29 cellular contexts compared by ENCODE assay signal in genomic region chr15:91841861-91842260, GRCh38.
"Had no signal": no experiment of that assay in that cellular context is flagged by ENCODE, and none has a peak within 500 bp of the region (broad histone marks: within the 10 kb centered on the region; RNA-seq: fewer than 3 reads in every experiment).

No MANE protein-coding gene starts in this region.

- H3K4me1 ChIP-seq: stomach, suprapubic skin, testis, thyroid gland, tibial artery, tibial nerve, transverse colon, upper lobe of left lung, upper lobe of right lung, uterus, vagina had no signal

- H3K36me3 Mint-ChIP-seq: stimulated activated effector memory CD8-positive, alpha-beta T cell treated with anti-CD3 and anti-CD28 coated beads, Interleukin-12 subunit alpha, Interleukin-12 subunit beta, amount 100 ng/mL, for 72 hours; stimulated activated memory B cell treated with anti-CD40 and anti-IgM and Interleukin-4, amounts not matched to agents 10 μg/mL and 1 μg/mL and 100 μg/mL, for 72 hours; type B pancreatic cell had no signal

- H3K27ac Mint-ChIP-seq: stimulated activated effector memory CD8-positive, alpha-beta T cell treated with anti-CD3 and anti-CD28 coated beads, Interleukin-12 subunit alpha, Interleukin-12 subunit beta, amount 100 ng/mL, for 72 hours; stimulated activated memory B cell treated with anti-CD40 and anti-IgM and Interleukin-4, amounts not matched to agents 10 μg/mL and 1 μg/mL and 100 μg/mL, for 72 hours; stimulated activated naive B cell treated with anti-CD40 and anti-IgM and Interleukin-4, amounts not matched to agents 10 μg/mL and 1 μg/mL and 100 μg/mL, for 72 hours; stimulated activated naive CD8-positive, alpha-beta T cell treated with anti-CD3 and anti-CD28 coated beads, Interleukin-15, amount 100 ng/mL, for 72 hours; stimulated activated naive CD8-positive, alpha-beta T cell treated with anti-CD3 and anti-CD28 coated beads, Interleukin-15, Interleukin-2, amounts not matched to agents 100 ng/mL and 50 ng/mL, for 24 hours; type B pancreatic cell had no signal

- FAIRE-seq: urothelium cell line had no signal

- H3K27me3 ChIP-seq: suprapubic skin, testis, thyroid gland, tibial nerve, upper lobe of left lung, upper lobe of right lung, uterus, vagina had no signal

- H3K4me3 Mint-ChIP-seq: stimulated activated effector memory CD8-positive, alpha-beta T cell treated with anti-CD3 and anti-CD28 coated beads, Interleukin-12 subunit alpha, Interleukin-12 subunit beta, amount 100 ng/mL, for 72 hours; stimulated activated memory B cell treated with anti-CD40 and anti-IgM and Interleukin-4, amounts not matched to agents 10 μg/mL and 1 μg/mL and 100 μg/mL, for 72 hours; stimulated activated naive B cell treated with anti-CD40 and anti-IgM and Interleukin-4, amounts not matched to agents 10 μg/mL and 1 μg/mL and 100 μg/mL, for 72 hours; stimulated activated naive CD8-positive, alpha-beta T cell treated with anti-CD3 and anti-CD28 coated beads, Interleukin-15, amount 100 ng/mL, for 72 hours; stimulated activated naive CD8-positive, alpha-beta T cell treated with anti-CD3 and anti-CD28 coated beads, Interleukin-15, Interleukin-2, amounts not matched to agents 100 ng/mL and 50 ng/mL, for 24 hours; type B pancreatic cell had no signal

- H3K4me1 Mint-ChIP-seq: stimulated activated effector memory CD8-positive, alpha-beta T cell treated with anti-CD3 and anti-CD28 coated beads, Interleukin-12 subunit alpha, Interleukin-12 subunit beta, amount 100 ng/mL, for 72 hours; stimulated activated memory B cell treated with anti-CD40 and anti-IgM and Interleukin-4, amounts not matched to agents 10 μg/mL and 1 μg/mL and 100 μg/mL, for 72 hours; stimulated activated naive B cell treated with anti-CD40 and anti-IgM and Interleukin-4, amounts not matched to agents 10 μg/mL and 1 μg/mL and 100 μg/mL, for 72 hours; stimulated activated naive CD8-positive, alpha-beta T cell treated with anti-CD3 and anti-CD28 coated beads, Interleukin-15, amount 100 ng/mL, for 72 hours had no signal

- ATAC-seq: stimulated activated effector memory CD8-positive, alpha-beta T cell treated with anti-CD3 and anti-CD28 coated beads, Interleukin-12 subunit alpha, Interleukin-12 subunit beta, amount 100 ng/mL, for 72 hours; stimulated activated memory B cell treated with anti-CD40 and anti-IgM and Interleukin-4, amounts not matched to agents 10 μg/mL and 1 μg/mL and 100 μg/mL, for 72 hours; stimulated activated naive B cell treated with anti-CD40 and anti-IgM and Interleukin-4, amounts not matched to agents 10 μg/mL and 1 μg/mL and 100 μg/mL, for 72 hours; stimulated activated naive CD8-positive, alpha-beta T cell treated with anti-CD3 and anti-CD28 coated beads, Interleukin-15, amount 100 ng/mL, for 72 hours; stimulated activated naive CD8-positive, alpha-beta T cell treated with anti-CD3 and anti-CD28 coated beads, Interleukin-15, Interleukin-2, amounts not matched to agents 100 U/mL and 50 U/mL, for 24 hours; upper lobe of right lung had no signal

- H3K36me3 ChIP-seq: stomach, suprapubic skin, thoracic aorta, thyroid gland, tibial artery, tibial nerve, transverse colon, upper lobe of left lung, upper lobe of right lung, uterus, vagina had no signal

- H3K9me3 ChIP-seq: stomach, suprapubic skin, testis, thoracic aorta, thyroid gland, tibial artery, transverse colon, upper lobe of left lung, upper lobe of right lung, uterus had no signal

- DNase-seq: stimulated activated CD4-positive, alpha-beta T cell treated with anti-CD3 and anti-CD28 coated beads, Interleukin-2, amount 100 ng/mL, for 48 hours; stimulated activated CD4-positive, alpha-beta T cell treated with anti-CD3 and anti-CD28 coated beads, Interleukin-4, amount 100 ng/mL, for 1 hour; stimulated activated CD4-positive, alpha-beta T cell treated with anti-CD3 and anti-CD28 coated beads, Interleukin-4, amount 100 ng/mL, for 24 hours; stimulated activated CD4-positive, alpha-beta T cell treated with anti-CD3 and anti-CD28 coated beads, Interleukin-4, amount 100 ng/mL, for 4 hours; stimulated activated CD8-positive, alpha-beta memory T cell treated with anti-CD3 and anti-CD28 coated beads, Interleukin-4, amount 100 ng/mL, for 48 hours; stimulated activated naive B cell treated with anti-CD40 and anti-IgM and Interleukin-4, amounts not matched to agents 10 μg/mL and 1 μg/mL and 100 μg/mL, for 72 hours; stimulated activated naive CD4-positive, alpha-beta T cell; stimulated activated naive CD4-positive, alpha-beta T cell treated with Interleukin-2 at 50 U/mL for 16 hours; stimulated activated naive CD8-positive, alpha-beta T cell treated with anti-CD3 and anti-CD28 coated beads, Interleukin-15, amount 100 ng/mL, for 72 hours; stimulated activated naive CD8-positive, alpha-beta T cell treated with anti-CD3 and anti-CD28 coated beads, Interleukin-15, Interleukin-2, amounts not matched to agents 100 U/mL and 50 U/mL, for 24 hours; stomach; substantia nigra; testis; thyroid gland; tibial artery; transverse colon; trophoblast cell; upper lobe of left lung; upper lobe of right lung; uterus had no signal

- H3K27ac ChIP-seq: stomach, suprapubic skin, testis, thoracic aorta, thyroid gland, tibial artery, tibial nerve, transverse colon, upper lobe of left lung, upper lobe of right lung, uterus, vagina had no signal

- H3K4me3 ChIP-seq: stomach, suprapubic skin, testis, thoracic aorta, thyroid gland, tibial artery, tibial nerve, transverse colon, upper lobe of left lung, upper lobe of right lung, uterus, vagina had no signal

- H3K9me3 Mint-ChIP-seq: stimulated activated effector memory CD8-positive, alpha-beta T cell treated with anti-CD3 and anti-CD28 coated beads, Interleukin-12 subunit alpha, Interleukin-12 subunit beta, amount 100 ng/mL, for 72 hours; stimulated activated naive CD8-positive, alpha-beta T cell treated with anti-CD3 and anti-CD28 coated beads, Interleukin-15, amount 100 ng/mL, for 72 hours; stimulated activated naive CD8-positive, alpha-beta T cell treated with anti-CD3 and anti-CD28 coated beads, Interleukin-15, Interleukin-2, amounts not matched to agents 100 ng/mL and 50 ng/mL, for 24 hours had no signal
